22 cellular contexts compared by ENCODE assay signal in genomic region chr9:70291446-70291845, GRCh38.
"Had no signal": no experiment of that assay in that cellular context is flagged by ENCODE, and none has a peak within 500 bp of the region (broad histone marks: within the 10 kb centered on the region; RNA-seq: fewer than 3 reads in every experiment).

No MANE protein-coding gene starts in this region.

- H3K9me3 ChIP-seq: thyroid gland had no signal

- H3K4me3 ChIP-seq: coronary artery, esophagus muscularis mucosa, lower lobe of right lung, thyroid gland had no signal

- ATAC-seq: left colon, lower lobe of right lung had no signal

- H3K4me1 ChIP-seq: esophagus muscularis mucosa, lower lobe of right lung, thyroid gland had no signal

- DNase-seq: activated B cell treated with CpG ODN at 0.5 μM for 24 hours; activated CD4-positive, alpha-beta memory T cell treated with anti-CD3 and anti-CD28 coated beads, Interleukin-2, amount 10 ng/mL, durations not matched to agents 7 days and 5 days; activated CD4-positive, alpha-beta T cell treated with anti-CD3 and anti-CD28 coated beads for 4 hours; activated naive CD4-positive, alpha-beta T cell treated with Interleukin-2 at 50 U/mL for 16 hours; activated T-cell treated with anti-CD3 and anti-CD28 coated beads, Interleukin-2, amount 50 U/mL, for 1 hour; anterior cingulate cortex; brain microvascular endothelial cell; foreskin fibroblast; glutamatergic neuron; hippocampal formation; islet precursor cell; left colon; lower lobe of right lung; nephron progenitor cell; nucleus accumbens; stimulated activated CD4-positive, alpha-beta T cell treated with anti-CD3 and anti-CD28 coated beads, Interleukin-12 subunit alpha, Interleukin-12 subunit beta, amount 100 ng/mL, for 4 hours; stimulated activated CD4-positive, alpha-beta T cell treated with anti-CD3 and anti-CD28 coated beads, Interleukin-1b, Interleukin-23, amount 100 ng/mL, for 48 hours; stimulated activated CD8-positive, alpha-beta memory T cell treated with anti-CD3 and anti-CD28 coated beads, Interleukin-4, amount 100 ng/mL, for 48 hours; stimulated activated naive CD4-positive, alpha-beta T cell treated with Interleukin-2 at 50 U/mL for 16 hours; thyroid gland had no signal

- H3K27ac ChIP-seq: brain microvascular endothelial cell, coronary artery, esophagus muscularis mucosa, lower lobe of right lung, thyroid gland had no signal
